ENCODE assay signal across 1 cellular context in the genomic region with DNA sequence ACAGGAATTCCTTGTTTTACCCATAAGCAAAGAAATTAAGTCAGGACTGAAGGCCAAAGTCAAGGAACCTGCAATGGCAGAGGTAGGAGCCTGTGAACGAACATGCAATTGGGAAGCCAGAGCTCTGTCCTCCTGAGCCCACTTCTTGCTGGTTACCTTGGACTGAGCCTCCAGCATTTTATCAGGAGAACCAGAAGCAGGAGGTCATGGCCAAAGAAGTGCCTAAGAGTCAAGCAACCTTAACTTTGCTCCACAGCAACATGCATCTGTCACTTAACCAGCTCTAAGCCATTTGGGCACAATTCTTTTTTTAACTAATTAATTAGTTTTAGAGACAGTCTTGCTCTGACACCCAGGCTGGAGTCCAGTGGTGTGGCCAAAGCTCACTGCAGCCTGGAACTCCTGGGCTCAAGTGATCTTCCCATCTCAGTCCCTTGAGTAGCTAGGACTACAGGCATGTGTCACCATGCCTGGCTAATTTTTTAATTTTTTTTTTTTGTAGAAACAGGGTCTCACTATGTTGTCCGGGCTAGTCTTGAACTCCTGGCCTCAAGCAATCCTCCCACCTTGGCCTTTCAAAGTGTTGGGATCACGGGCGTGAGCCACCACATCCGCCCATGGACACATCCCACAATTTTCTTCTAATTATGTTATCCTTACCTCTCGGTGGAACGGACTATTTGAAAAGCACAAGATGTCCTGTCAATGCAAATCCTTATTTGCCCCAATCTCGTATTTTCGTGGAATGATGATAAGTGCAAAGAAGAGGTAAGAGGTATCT.
TF ChIP-seq lines count a peak whose summit lies in the region.

No MANE protein-coding gene starts in this region.

TF ChIP-seq in K562, 482 proteins besides CTCF, POLR2A, EP300 and RAD21 (continued from another document and continues in another):
- no peak for TF ChIP-seq BHLHE40 (IDR thresholded peaks at IDR 0.05; ENCODE audit: low read length)
- TF ChIP-seq, protein P1, sequence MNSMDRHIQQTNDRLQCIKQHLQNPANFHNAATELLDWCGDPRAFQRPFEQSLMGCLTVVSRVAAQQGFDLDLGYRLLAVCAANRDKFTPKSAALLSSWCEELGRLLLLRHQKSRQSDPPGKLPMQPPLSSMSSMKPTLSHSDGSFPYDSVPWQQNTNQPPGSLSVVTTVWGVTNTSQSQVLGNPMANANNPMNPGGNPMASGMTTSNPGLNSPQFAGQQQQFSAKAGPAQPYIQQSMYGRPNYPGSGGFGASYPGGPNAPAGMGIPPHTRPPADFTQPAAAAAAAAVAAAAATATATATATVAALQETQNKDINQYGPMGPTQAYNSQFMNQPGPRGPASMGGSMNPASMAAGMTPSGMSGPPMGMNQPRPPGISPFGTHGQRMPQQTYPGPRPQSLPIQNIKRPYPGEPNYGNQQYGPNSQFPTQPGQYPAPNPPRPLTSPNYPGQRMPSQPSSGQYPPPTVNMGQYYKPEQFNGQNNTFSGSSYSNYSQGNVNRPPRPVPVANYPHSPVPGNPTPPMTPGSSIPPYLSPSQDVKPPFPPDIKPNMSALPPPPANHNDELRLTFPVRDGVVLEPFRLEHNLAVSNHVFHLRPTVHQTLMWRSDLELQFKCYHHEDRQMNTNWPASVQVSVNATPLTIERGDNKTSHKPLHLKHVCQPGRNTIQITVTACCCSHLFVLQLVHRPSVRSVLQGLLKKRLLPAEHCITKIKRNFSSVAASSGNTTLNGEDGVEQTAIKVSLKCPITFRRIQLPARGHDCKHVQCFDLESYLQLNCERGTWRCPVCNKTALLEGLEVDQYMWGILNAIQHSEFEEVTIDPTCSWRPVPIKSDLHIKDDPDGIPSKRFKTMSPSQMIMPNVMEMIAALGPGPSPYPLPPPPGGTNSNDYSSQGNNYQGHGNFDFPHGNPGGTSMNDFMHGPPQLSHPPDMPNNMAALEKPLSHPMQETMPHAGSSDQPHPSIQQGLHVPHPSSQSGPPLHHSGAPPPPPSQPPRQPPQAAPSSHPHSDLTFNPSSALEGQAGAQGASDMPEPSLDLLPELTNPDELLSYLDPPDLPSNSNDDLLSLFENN (IDR thresholded peaks at IDR 0.05; ENCODE audit: low read depth in 2 of 2, low read length in 2 of 2), result no peak
- no peak for TF ChIP-seq TRIM25 (IDR thresholded peaks at IDR 0.05; ENCODE audit: borderline replicate concordance)
- no peak for TF ChIP-seq ZNF551 (CRISPR knock-in tag; IDR thresholded peaks at IDR 0.05)
- TF ChIP-seq NUFIP1 (IDR thresholded peaks at IDR 0.05; ENCODE audit: partially characterized antibody), result no peak
- no peak for TF ChIP-seq SNIP1 (IDR thresholded peaks at IDR 0.05; ENCODE audit: low read depth)
- no peak for TF ChIP-seq MXI1 (IDR thresholded peaks at IDR 0.05; ENCODE audit: low read depth, low read length)
- peak; percentile 75 for TF ChIP-seq ARID1B (IDR thresholded peaks at IDR 0.05)
- 0 out of 2 replicates have a peak, but pooled peaks have one; percentile 11 for TF ChIP-seq EHMT2 (IDR thresholded peaks at IDR 0.05)
- TF ChIP-seq ZNF347 (CRISPR knock-in tag; IDR thresholded peaks at IDR 0.05; ENCODE audit: low read depth), result no peak
- no peak for TF ChIP-seq RBFOX2 (IDR thresholded peaks at IDR 0.05; ENCODE audit: low read depth, low read length)
- no peak for TF ChIP-seq RBM22 (IDR thresholded peaks at IDR 0.05; ENCODE audit: low read depth, low read length, poor library complexity, severe bottlenecking)
- TF ChIP-seq ZKSCAN3 (CRISPR knock-in tag; IDR thresholded peaks at IDR 0.05), result no peak
- TF ChIP-seq TRIM24 (IDR thresholded peaks at IDR 0.05), result no peak
- TF ChIP-seq, protein P2, sequence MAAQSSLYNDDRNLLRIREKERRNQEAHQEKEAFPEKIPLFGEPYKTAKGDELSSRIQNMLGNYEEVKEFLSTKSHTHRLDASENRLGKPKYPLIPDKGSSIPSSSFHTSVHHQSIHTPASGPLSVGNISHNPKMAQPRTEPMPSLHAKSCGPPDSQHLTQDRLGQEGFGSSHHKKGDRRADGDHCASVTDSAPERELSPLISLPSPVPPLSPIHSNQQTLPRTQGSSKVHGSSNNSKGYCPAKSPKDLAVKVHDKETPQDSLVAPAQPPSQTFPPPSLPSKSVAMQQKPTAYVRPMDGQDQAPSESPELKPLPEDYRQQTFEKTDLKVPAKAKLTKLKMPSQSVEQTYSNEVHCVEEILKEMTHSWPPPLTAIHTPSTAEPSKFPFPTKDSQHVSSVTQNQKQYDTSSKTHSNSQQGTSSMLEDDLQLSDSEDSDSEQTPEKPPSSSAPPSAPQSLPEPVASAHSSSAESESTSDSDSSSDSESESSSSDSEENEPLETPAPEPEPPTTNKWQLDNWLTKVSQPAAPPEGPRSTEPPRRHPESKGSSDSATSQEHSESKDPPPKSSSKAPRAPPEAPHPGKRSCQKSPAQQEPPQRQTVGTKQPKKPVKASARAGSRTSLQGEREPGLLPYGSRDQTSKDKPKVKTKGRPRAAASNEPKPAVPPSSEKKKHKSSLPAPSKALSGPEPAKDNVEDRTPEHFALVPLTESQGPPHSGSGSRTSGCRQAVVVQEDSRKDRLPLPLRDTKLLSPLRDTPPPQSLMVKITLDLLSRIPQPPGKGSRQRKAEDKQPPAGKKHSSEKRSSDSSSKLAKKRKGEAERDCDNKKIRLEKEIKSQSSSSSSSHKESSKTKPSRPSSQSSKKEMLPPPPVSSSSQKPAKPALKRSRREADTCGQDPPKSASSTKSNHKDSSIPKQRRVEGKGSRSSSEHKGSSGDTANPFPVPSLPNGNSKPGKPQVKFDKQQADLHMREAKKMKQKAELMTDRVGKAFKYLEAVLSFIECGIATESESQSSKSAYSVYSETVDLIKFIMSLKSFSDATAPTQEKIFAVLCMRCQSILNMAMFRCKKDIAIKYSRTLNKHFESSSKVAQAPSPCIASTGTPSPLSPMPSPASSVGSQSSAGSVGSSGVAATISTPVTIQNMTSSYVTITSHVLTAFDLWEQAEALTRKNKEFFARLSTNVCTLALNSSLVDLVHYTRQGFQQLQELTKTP (IDR thresholded peaks at IDR 0.05; ENCODE audit: low read depth in 1 of 2, partially characterized antibody in 2 of 2), result no peak
- TF ChIP-seq, protein P3, sequence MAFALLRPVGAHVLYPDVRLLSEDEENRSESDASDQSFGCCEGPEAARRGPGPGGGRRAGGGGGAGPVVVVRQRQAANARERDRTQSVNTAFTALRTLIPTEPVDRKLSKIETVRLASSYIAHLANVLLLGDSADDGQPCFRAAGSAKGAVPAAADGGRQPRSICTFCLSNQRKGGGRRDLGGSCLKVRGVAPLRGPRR (CRISPR knock-in tag; IDR thresholded peaks at IDR 0.05), result no peak
- TF ChIP-seq RCOR1 (IDR thresholded peaks at IDR 0.05; ENCODE audit: borderline replicate concordance in 1 of 2, low read depth in 2 of 2, low read length in 2 of 2), result peak in 1 of 2 experiments; percentile 28; a peak in 1 of 4 replicates
- no peak for TF ChIP-seq ZNF507 (tag; conservative IDR thresholded peaks at IDR 0.05)
- TF ChIP-seq LCOR (CRISPR knock-in tag; IDR thresholded peaks at IDR 0.05), result no peak
- no peak for TF ChIP-seq ILF3 (IDR thresholded peaks at IDR 0.05; ENCODE audit: borderline replicate concordance)
- no peak for TF ChIP-seq ZNF699 (CRISPR knock-in tag; IDR thresholded peaks at IDR 0.05; ENCODE audit: insufficient replicate concordance)
- TF ChIP-seq TEAD4 (IDR thresholded peaks at IDR 0.05; ENCODE audit: low read length), result peak; percentile 75
- no peak for TF ChIP-seq TEAD4 (CRISPR knock-in tag; IDR thresholded peaks at IDR 0.05; ENCODE audit: borderline replicate concordance)
- TF ChIP-seq IRF1 (CRISPR knock-in tag; IDR thresholded peaks at IDR 0.05; ENCODE audit: borderline replicate concordance), result no peak
- TF ChIP-seq ATF1 (CRISPR knock-in tag; IDR thresholded peaks at IDR 0.05), result no peak
- TF ChIP-seq ATF1 (tag; IDR thresholded peaks at IDR 0.05), result no peak
- 0 out of 2 replicates have a peak, but pooled peaks have one; percentile 11 for TF ChIP-seq BCOR (IDR thresholded peaks at IDR 0.05)
- TF ChIP-seq CBX1 (IDR thresholded peaks at IDR 0.05; ENCODE audit: low read depth), result no peak
- no peak for TF ChIP-seq ZNF584 (CRISPR knock-in tag; IDR thresholded peaks at IDR 0.05; ENCODE audit: low read depth)
- TF ChIP-seq MEF2A (IDR thresholded peaks at IDR 0.05; ENCODE audit: control insufficient read depth, low read depth, low read length), result no peak
- no peak for TF ChIP-seq TEAD2 (tag; IDR thresholded peaks at IDR 0.05)
- TF ChIP-seq NR2C2 (CRISPR knock-in tag; IDR thresholded peaks at IDR 0.05), result no peak
- TF ChIP-seq NR2C2 (tag; IDR thresholded peaks at IDR 0.05), result no peak
- no peak for TF ChIP-seq CREBBP (IDR thresholded peaks at IDR 0.05; ENCODE audit: low read depth, low read length)
- TF ChIP-seq, protein P4, sequence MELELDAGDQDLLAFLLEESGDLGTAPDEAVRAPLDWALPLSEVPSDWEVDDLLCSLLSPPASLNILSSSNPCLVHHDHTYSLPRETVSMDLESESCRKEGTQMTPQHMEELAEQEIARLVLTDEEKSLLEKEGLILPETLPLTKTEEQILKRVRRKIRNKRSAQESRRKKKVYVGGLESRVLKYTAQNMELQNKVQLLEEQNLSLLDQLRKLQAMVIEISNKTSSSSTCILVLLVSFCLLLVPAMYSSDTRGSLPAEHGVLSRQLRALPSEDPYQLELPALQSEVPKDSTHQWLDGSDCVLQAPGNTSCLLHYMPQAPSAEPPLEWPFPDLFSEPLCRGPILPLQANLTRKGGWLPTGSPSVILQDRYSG (tag; conservative IDR thresholded peaks at IDR 0.05; ENCODE audit: low read depth), result 0 out of 2 replicates have a peak, but pooled peaks have one; percentile 31
- TF ChIP-seq XRCC5 (IDR thresholded peaks at IDR 0.05; ENCODE audit: low read depth, low read length), result no peak
- peak; percentile 75 for TF ChIP-seq ADNP (tag; IDR thresholded peaks at IDR 0.05)
- peak; percentile 14 for TF ChIP-seq PHF20 (IDR thresholded peaks at IDR 0.05; ENCODE audit: partially characterized antibody)
- no peak for TF ChIP-seq HDAC3 (IDR thresholded peaks at IDR 0.05; ENCODE audit: borderline replicate concordance, partially characterized antibody)
- TF ChIP-seq RBM34 (IDR thresholded peaks at IDR 0.05; ENCODE audit: borderline replicate concordance, insufficient read depth, low read length), result no peak
- TF ChIP-seq NFRKB (IDR thresholded peaks at IDR 0.05; ENCODE audit: low read depth), result peak; percentile 22; the same call in 1 of the 2 replicates
- TF ChIP-seq JUNB (CRISPR knock-in tag; conservative IDR thresholded peaks at IDR 0.05), result no peak
- TF ChIP-seq, protein P5, sequence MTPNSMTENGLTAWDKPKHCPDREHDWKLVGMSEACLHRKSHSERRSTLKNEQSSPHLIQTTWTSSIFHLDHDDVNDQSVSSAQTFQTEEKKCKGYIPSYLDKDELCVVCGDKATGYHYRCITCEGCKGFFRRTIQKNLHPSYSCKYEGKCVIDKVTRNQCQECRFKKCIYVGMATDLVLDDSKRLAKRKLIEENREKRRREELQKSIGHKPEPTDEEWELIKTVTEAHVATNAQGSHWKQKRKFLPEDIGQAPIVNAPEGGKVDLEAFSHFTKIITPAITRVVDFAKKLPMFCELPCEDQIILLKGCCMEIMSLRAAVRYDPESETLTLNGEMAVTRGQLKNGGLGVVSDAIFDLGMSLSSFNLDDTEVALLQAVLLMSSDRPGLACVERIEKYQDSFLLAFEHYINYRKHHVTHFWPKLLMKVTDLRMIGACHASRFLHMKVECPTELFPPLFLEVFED (CRISPR knock-in tag; conservative IDR thresholded peaks at IDR 0.05), result no peak
- no peak for TF ChIP-seq CBX5 (IDR thresholded peaks at IDR 0.05; ENCODE audit: borderline replicate concordance, low read depth)
- no peak for TF ChIP-seq ERF (CRISPR knock-in tag; IDR thresholded peaks at IDR 0.05)
- TF ChIP-seq, protein P6, sequence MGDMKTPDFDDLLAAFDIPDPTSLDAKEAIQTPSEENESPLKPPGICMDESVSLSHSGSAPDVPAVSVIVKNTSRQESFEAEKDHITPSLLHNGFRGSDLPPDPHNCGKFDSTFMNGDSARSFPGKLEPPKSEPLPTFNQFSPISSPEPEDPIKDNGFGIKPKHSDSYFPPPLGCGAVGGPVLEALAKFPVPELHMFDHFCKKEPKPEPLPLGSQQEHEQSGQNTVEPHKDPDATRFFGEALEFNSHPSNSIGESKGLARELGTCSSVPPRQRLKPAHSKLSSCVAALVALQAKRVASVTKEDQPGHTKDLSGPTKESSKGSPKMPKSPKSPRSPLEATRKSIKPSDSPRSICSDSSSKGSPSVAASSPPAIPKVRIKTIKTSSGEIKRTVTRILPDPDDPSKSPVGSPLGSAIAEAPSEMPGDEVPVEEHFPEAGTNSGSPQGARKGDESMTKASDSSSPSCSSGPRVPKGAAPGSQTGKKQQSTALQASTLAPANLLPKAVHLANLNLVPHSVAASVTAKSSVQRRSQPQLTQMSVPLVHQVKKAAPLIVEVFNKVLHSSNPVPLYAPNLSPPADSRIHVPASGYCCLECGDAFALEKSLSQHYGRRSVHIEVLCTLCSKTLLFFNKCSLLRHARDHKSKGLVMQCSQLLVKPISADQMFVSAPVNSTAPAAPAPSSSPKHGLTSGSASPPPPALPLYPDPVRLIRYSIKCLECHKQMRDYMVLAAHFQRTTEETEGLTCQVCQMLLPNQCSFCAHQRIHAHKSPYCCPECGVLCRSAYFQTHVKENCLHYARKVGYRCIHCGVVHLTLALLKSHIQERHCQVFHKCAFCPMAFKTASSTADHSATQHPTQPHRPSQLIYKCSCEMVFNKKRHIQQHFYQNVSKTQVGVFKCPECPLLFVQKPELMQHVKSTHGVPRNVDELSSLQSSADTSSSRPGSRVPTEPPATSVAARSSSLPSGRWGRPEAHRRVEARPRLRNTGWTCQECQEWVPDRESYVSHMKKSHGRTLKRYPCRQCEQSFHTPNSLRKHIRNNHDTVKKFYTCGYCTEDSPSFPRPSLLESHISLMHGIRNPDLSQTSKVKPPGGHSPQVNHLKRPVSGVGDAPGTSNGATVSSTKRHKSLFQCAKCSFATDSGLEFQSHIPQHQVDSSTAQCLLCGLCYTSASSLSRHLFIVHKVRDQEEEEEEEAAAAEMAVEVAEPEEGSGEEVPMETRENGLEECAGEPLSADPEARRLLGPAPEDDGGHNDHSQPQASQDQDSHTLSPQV (IDR thresholded peaks at IDR 0.05), result peak; percentile 71
- no peak for TF ChIP-seq TBP (optimal IDR thresholded peaks at IDR 0.05; ENCODE audit: low read depth, low read length)
- no peak; the same call in 1 of the 2 replicates for TF ChIP-seq ZNF41 (CRISPR knock-in tag; conservative IDR thresholded peaks at IDR 0.05)
- peak; percentile 71; the same call in 1 of the 2 replicates for TF ChIP-seq NCOR1 (IDR thresholded peaks at IDR 0.05)
- no peak for TF ChIP-seq ESRRB (CRISPR knock-in tag; IDR thresholded peaks at IDR 0.05; ENCODE audit: borderline replicate concordance)
